ENCODE assay signal across 1 cellular context in genomic region chr9:128102861-128103588, GRCh38.
TF ChIP-seq lines count a peak whose summit lies in the region.

No MANE protein-coding gene starts in this region.

TF ChIP-seq in SK-N-SH, 30 proteins besides CTCF, POLR2A, EP300 and RAD21 (continued from another document):
- no peak for TF ChIP-seq PBX3 (IDR thresholded peaks at IDR 0.05)
- TF ChIP-seq USF2 (IDR thresholded peaks at IDR 0.05; ENCODE audit: borderline replicate concordance, low read depth, low read length), result no peak
- no peak for TF ChIP-seq GABPA (IDR thresholded peaks at IDR 0.05; ENCODE audit: low read depth)
- no peak for TF ChIP-seq USF1 (IDR thresholded peaks at IDR 0.05; ENCODE audit: borderline replicate concordance, low read depth)
- no peak for TF ChIP-seq TAF1 (IDR thresholded peaks at IDR 0.05; ENCODE audit: borderline replicate concordance, low read depth, low read length)
- no peak for TF ChIP-seq GATA2 (CRISPR knock-in tag; IDR thresholded peaks at IDR 0.05)
- TF ChIP-seq RCOR1 (IDR thresholded peaks at IDR 0.05; ENCODE audit: low read length), result no peak
- no peak for TF ChIP-seq FOXJ3 (CRISPR knock-in tag; IDR thresholded peaks at IDR 0.05)
- no peak for TF ChIP-seq MAX (IDR thresholded peaks at IDR 0.05; ENCODE audit: low read depth)
- no peak for TF ChIP-seq YY1 (IDR thresholded peaks at IDR 0.05; ENCODE audit: low read depth)
- no peak for TF ChIP-seq RFX5 (IDR thresholded peaks at IDR 0.05; ENCODE audit: low read length)
- TF ChIP-seq TEAD4 (IDR thresholded peaks at IDR 0.05; ENCODE audit: borderline replicate concordance, insufficient read depth), result no peak
